29 cellular contexts compared by ENCODE assay signal in the genomic region with DNA sequence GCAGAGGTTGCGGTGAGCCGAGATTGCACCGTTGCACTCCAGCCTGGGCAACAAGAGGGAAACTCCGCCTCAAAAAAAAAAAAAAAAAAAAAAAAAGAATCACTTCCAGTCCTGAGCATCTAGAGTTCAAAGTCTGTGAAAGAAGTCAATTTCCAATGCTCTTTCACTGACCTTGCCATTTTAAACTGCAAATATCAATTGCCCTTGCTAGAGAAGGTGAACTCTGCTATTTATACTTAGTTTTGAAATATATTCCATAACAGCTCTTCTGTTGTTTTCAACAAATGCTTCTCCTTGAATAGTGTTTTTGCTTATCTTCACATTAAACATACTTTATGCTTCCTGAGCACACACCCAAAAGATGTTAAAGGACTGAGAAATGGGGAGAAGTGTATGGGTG.
A peak's percentile ranks its signal among the peaks of the same experiment; 100 is the strongest.
DNase-seq lines count a peak whose midpoint lies in the region; ATAC-seq, FAIRE-seq and TF ChIP-seq lines count a peak whose summit lies in the region.
"Had no signal": no experiment of that assay in that cellular context is flagged by ENCODE, and none has a peak within 500 bp of the region (broad histone marks: within the 10 kb centered on the region; RNA-seq: fewer than 3 reads in every experiment).

No MANE protein-coding gene starts in this region.

- H3K79me2 ChIP-seq in HepG2 (ENCODE audit: insufficient read depth, low read length): no peaks in the 10 kb centered on the region

- BruUV-seq in HepG2 (replicated peaks; lab: Mats Ljungman, UMichigan): no TSS peak

- DNase-seq in HepG2 (ENCODE audit: low spot score): peak; percentile 33
- DNase-seq in right lobe of liver: no peak
- DNase-seq in WTC11 (ENCODE audit: low spot score): no peak
- DNase-seq: 8988T; ACHN; AML-193; BE2C; C1 segment of cervical spinal cord; Caco-2; Calu3; CD4-positive, alpha-beta memory T cell; CD4-positive, alpha-beta T cell; CD4-positive, CD25-positive, alpha-beta regulatory T cell; CD8-positive, alpha-beta memory T cell; CD8-positive, alpha-beta T cell; COR-L47; DMS 273 treated with DMSO at 0.1 percent for 48 hours; DND-41; EL had no signal

- peaks cover 32% of the 10 kb centered on the region for H3K4me1 Mint-ChIP-seq in WTC11
- H3K4me1 Mint-ChIP-seq: B cell; CD14-positive monocyte; CD4-positive, alpha-beta memory T cell; CD4-positive, CD25-positive, alpha-beta regulatory T cell; CD8-positive, alpha-beta memory T cell had no signal

- ATAC-seq in HepG2 (peak; percentile 60), right lobe of liver (no peak), WTC11 (no peak), GM21447 (IDR thresholded peaks at IDR 0.05; ENCODE audit: unreplicated experiment) (no peak)
- ATAC-seq: A549; CD8-positive, alpha-beta T cell had no signal

- H3K4me1 ChIP-seq in HepG2 (ENCODE audit: insufficient read depth, low read length) (peaks cover 32% of the 10 kb centered on the region), right lobe of liver (no peaks in the 10 kb centered on the region)
- H3K4me1 ChIP-seq: BLaER1; BLaER1 treated with 17β-estradiol and CSF1 and Interleukin-3, amounts not matched to agents 10 nM and 100 nM had no signal

- intact Hi-C loops in HepG2 (cut with micrococcal nuclease; ENCODE audit: unreplicated experiment) (loop anchor here (10.0 kb wide), 1 partner anchor 795 kb away; no protein-coding TSS in a partner anchor), right lobe of liver (cut with DNase I) (no loop called here)

- H3K4me3 Mint-ChIP-seq in WTC11: no peak overlapping the region
- H3K4me3 Mint-ChIP-seq: B cell; CD14-positive monocyte; CD4-positive, alpha-beta memory T cell; CD4-positive, alpha-beta T cell; CD4-positive, CD25-positive, alpha-beta regulatory T cell; CD8-positive, alpha-beta memory T cell; CD8-positive, alpha-beta T cell had no signal

- CTCF ChIA-PET in HepG2 (lab: Yijun Ruan, JAX; ENCODE audit: low intra/inter-chr PET ratio, low total read pairs) (no interaction called here), WTC11 (lab: Charles Lee) (no interaction called here)

- TF ChIP-seq RAD21 in HepG2 (CRISPR knock-in tag; IDR thresholded peaks at IDR 0.05): no peak

- no peaks in the 10 kb centered on the region for H3K27me3 Mint-ChIP-seq in WTC11 (ENCODE audit: low read depth)
- H3K27me3 Mint-ChIP-seq: CD4-positive, CD25-positive, alpha-beta regulatory T cell had no signal

- WGBS in HepG2 (ENCODE audit: low lambda C conversion rate): 44% methylated on average over 4 of the region's 4 CpGs
- WGBS in right lobe of liver (ENCODE audit: insufficient coverage, low coverage, low lambda C conversion rate, missing lambda C conversion rate): 60% methylated on average over 1 of the region's 4 CpGs

- TF ChIP-seq POLR2A in HepG2 (IDR thresholded peaks at IDR 0.05; ENCODE audit: insufficient read depth in 1 of 2, low read depth in 2 of 2, low read length in 2 of 2): no peak
- no peak for TF ChIP-seq POLR2A in right lobe of liver (IDR thresholded peaks at IDR 0.05)

- POLR2A ChIA-PET in HepG2 (lab: Yijun Ruan, JAX) (no interaction called here), WTC11 (lab: Charles Lee) (no interaction called here)

- H4K20me1 ChIP-seq in HepG2 (ENCODE audit: insufficient read depth, low read length): no peaks in the 10 kb centered on the region
- H4K20me1 ChIP-seq: BLaER1; BLaER1 treated with 17β-estradiol and CSF1 and Interleukin-3, amounts not matched to agents 10 nM and 100 nM had no signal

- no peak overlapping the region for H3K4me2 ChIP-seq in HepG2 (ENCODE audit: low read depth, low read length)
- H3K4me2 ChIP-seq: A549; BLaER1; BLaER1 treated with 17β-estradiol and CSF1 and Interleukin-3, amounts not matched to agents 10 nM and 100 nM had no signal

- TF ChIP-seq EP300 in HepG2 (IDR thresholded peaks at IDR 0.05; ENCODE audit: low read depth in 2 of 2, low read length in 2 of 2): peak in 1 of 2 experiments; percentile 62; a peak in 2 of 4 replicates
- no peak for TF ChIP-seq EP300 in HepG2 (CRISPR knock-in tag; IDR thresholded peaks at IDR 0.05; ENCODE audit: borderline replicate concordance)

- H3K27me3 ChIP-seq in HepG2 (ENCODE audit: control insufficient read depth in 1 of 2, insufficient read depth in 2 of 2, low read length in 2 of 2): no peaks in the 10 kb centered on the region; a peak in 1 of 5 replicates
- H3K27me3 ChIP-seq in right lobe of liver: no peaks in the 10 kb centered on the region
- H3K27me3 ChIP-seq: BE2C; BLaER1; BLaER1 treated with 17β-estradiol and CSF1 and Interleukin-3, amounts not matched to agents 10 nM and 100 nM had no signal

- in situ Hi-C loops in HepG2 (cut with HindIII; ENCODE audit: extremely low pct_ligation_motif_present, low pct_unique_long_range_greater_than_20kb): no loop called here

- no peak for FAIRE-seq in HepG2 (lab: Jason Lieb, UNC)
- FAIRE-seq: A204.1, A549, D721Med had no signal

- H3K27ac Mint-ChIP-seq in WTC11: peak overlapping the region; percentile 46
- H3K27ac Mint-ChIP-seq: B cell; CD14-positive monocyte; CD4-positive, alpha-beta memory T cell; CD4-positive, alpha-beta T cell; CD4-positive, CD25-positive, alpha-beta regulatory T cell; CD8-positive, alpha-beta memory T cell; CD8-positive, alpha-beta T cell had no signal

- H3K27ac ChIP-seq in HepG2 (ENCODE audit: extremely low read length, insufficient read depth, low read length) (no peak overlapping the region), right lobe of liver (no peak overlapping the region)
- H3K27ac ChIP-seq: 22Rv1; A549; BLaER1; BLaER1 treated with 17β-estradiol and CSF1 and Interleukin-3, amounts not matched to agents 10 nM and 100 nM; C4-2B had no signal

- no peaks in the 10 kb centered on the region for H3K36me3 ChIP-seq in HepG2 (replicated peaks in 1 of 2; ENCODE audit: control insufficient read depth in 1 of 2, insufficient read depth in 2 of 2, low read length in 2 of 2)
- H3K36me3 ChIP-seq in right lobe of liver: no peaks in the 10 kb centered on the region
- H3K36me3 ChIP-seq: BE2C; BLaER1; BLaER1 treated with 17β-estradiol and CSF1 and Interleukin-3, amounts not matched to agents 10 nM and 100 nM had no signal

- TF ChIP-seq CTCF in HepG2 (CRISPR knock-in tag; IDR thresholded peaks at IDR 0.05) (no peak), right lobe of liver (IDR thresholded peaks at IDR 0.05) (no peak), WTC11 (IDR thresholded peaks at IDR 0.05) (no peak)

- H3K36me3 Mint-ChIP-seq in WTC11: 0 out of 2 replicates have a peak, but pooled peaks cover 4% of the 10 kb centered on the region
- H3K36me3 Mint-ChIP-seq: CD14-positive monocyte; CD4-positive, alpha-beta memory T cell; CD4-positive, CD25-positive, alpha-beta regulatory T cell; CD8-positive, alpha-beta memory T cell; CD8-positive, alpha-beta T cell had no signal

- H3K9me3 Mint-ChIP-seq in WTC11: no peaks in the 10 kb centered on the region
- H3K9me3 Mint-ChIP-seq: CD14-positive monocyte; CD4-positive, alpha-beta T cell; CD4-positive, CD25-positive, alpha-beta regulatory T cell; CD8-positive, alpha-beta memory T cell; CD8-positive, alpha-beta T cell had no signal

- no peak overlapping the region for H2AFZ ChIP-seq in HepG2 (ENCODE audit: low read length)

- H3K9ac ChIP-seq in HepG2 (ENCODE audit: insufficient read depth, low read depth, low read length): no peak overlapping the region
- H3K9ac ChIP-seq: BLaER1; BLaER1 treated with 17β-estradiol and CSF1 and Interleukin-3, amounts not matched to agents 10 nM and 100 nM had no signal

- H3K9me3 ChIP-seq in HepG2 (ENCODE audit: low read length): no peaks in the 10 kb centered on the region
- no peaks in the 10 kb centered on the region for H3K9me3 ChIP-seq in right lobe of liver
- H3K9me3 ChIP-seq: A549; BE2C; BLaER1; BLaER1 treated with 17β-estradiol and CSF1 and Interleukin-3, amounts not matched to agents 10 nM and 100 nM; Caco-2 had no signal

- H3K4me3 ChIP-seq in HepG2 (replicated peaks in 1 of 3; ENCODE audit: insufficient read depth in 1 of 3, low read depth in 2 of 3, low read length in 3 of 3): no peak overlapping the region
- no peak overlapping the region for H3K4me3 ChIP-seq in right lobe of liver
- H3K4me3 ChIP-seq: A549; BLaER1; BLaER1 treated with 17β-estradiol and CSF1 and Interleukin-3, amounts not matched to agents 10 nM and 100 nM had no signal

TF ChIP-seq in WTC11, 78 proteins besides CTCF, POLR2A, EP300 and RAD21 (continues in another document):
- TF ChIP-seq, protein P1, sequence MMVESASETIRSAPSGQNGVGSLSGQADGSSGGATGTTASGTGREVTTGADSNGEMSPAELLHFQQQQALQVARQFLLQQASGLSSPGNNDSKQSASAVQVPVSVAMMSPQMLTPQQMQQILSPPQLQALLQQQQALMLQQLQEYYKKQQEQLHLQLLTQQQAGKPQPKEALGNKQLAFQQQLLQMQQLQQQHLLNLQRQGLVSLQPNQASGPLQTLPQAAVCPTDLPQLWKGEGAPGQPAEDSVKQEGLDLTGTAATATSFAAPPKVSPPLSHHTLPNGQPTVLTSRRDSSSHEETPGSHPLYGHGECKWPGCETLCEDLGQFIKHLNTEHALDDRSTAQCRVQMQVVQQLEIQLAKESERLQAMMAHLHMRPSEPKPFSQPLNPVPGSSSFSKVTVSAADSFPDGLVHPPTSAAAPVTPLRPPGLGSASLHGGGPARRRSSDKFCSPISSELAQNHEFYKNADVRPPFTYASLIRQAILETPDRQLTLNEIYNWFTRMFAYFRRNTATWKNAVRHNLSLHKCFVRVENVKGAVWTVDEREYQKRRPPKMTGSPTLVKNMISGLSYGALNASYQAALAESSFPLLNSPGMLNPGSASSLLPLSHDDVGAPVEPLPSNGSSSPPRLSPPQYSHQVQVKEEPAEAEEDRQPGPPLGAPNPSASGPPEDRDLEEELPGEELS (CRISPR knock-in tag; IDR thresholded peaks at IDR 0.05): no peak
